ENCODE assay signal across 10 cellular contexts in genomic region chr21:37443683-37444082, GRCh38.
"Had no signal": no experiment of that assay in that cellular context is flagged by ENCODE, and none has a peak within 500 bp of the region (broad histone marks: within the 10 kb centered on the region; RNA-seq: fewer than 3 reads in every experiment).

No MANE protein-coding gene starts in this region.

- ATAC-seq: foreskin keratinocyte had no signal

- H3K27me3 Mint-ChIP-seq: activated CD4-positive, alpha-beta memory T cell treated with anti-CD3 and anti-CD28 coated beads, Interleukin-2, amount 10 ng/mL, durations not matched to agents 7 days and 5 days had no signal

- DNase-seq: activated CD4-positive, alpha-beta memory T cell treated with anti-CD3 and anti-CD28 coated beads, Interleukin-2, amount 10 ng/mL, durations not matched to agents 7 days and 5 days; activated CD4-positive, alpha-beta T cell treated with anti-CD3 and anti-CD28 coated beads for 1 hour; foreskin keratinocyte; head of caudate nucleus; sigmoid colon; stimulated activated CD4-positive, alpha-beta T cell treated with anti-CD3 and anti-CD28 coated beads, Interleukin-4, amount 100 ng/mL, for 1 hour; stimulated activated CD8-positive, alpha-beta memory T cell treated with anti-CD3 and anti-CD28 coated beads, Interleukin-4, amount 100 ng/mL, for 48 hours; stomach; uterus had no signal

- H3K9me3 Mint-ChIP-seq: activated CD4-positive, alpha-beta memory T cell treated with anti-CD3 and anti-CD28 coated beads, Interleukin-2, amount 10 ng/mL, durations not matched to agents 7 days and 5 days had no signal

- H3K27ac Mint-ChIP-seq: activated CD4-positive, alpha-beta memory T cell treated with anti-CD3 and anti-CD28 coated beads, Interleukin-2, amount 10 ng/mL, durations not matched to agents 7 days and 5 days had no signal

- H3K36me3 ChIP-seq: sigmoid colon, stomach, uterus had no signal

- H3K4me3 ChIP-seq: sigmoid colon, stomach, uterus had no signal

- H3K27ac ChIP-seq: foreskin keratinocyte, sigmoid colon, stomach, uterus had no signal

- H3K9me3 ChIP-seq: sigmoid colon, stomach, uterus had no signal

- H3K27me3 ChIP-seq: foreskin keratinocyte, sigmoid colon, stomach, uterus had no signal

- H3K4me3 Mint-ChIP-seq: activated CD4-positive, alpha-beta memory T cell treated with anti-CD3 and anti-CD28 coated beads, Interleukin-2, amount 10 ng/mL, durations not matched to agents 7 days and 5 days; nephron had no signal
